ENCODE assay signal across 28 cellular contexts in the genomic region with DNA sequence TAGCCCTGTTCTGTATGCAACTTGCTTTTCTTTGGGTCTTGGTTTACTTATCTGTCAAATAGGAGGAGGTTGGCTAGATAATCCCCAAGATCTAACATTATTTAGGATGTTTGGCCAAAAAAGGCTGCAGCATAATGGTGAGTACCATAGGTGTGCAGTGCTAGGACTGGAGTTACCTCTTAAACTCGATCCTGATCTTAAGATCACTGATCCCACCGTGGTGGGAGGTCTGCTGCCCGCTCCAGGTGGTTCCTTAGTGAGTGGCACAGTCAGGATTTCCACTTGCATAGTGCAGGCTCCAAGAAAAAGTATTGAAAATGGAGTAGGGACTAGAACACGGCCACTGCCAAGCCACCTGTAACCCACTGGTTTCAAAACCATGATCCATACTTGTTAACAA.
"Had no signal": no experiment of that assay in that cellular context is flagged by ENCODE, and none has a peak within 500 bp of the region (broad histone marks: within the 10 kb centered on the region; RNA-seq: fewer than 3 reads in every experiment).

No MANE protein-coding gene starts in this region.

- H3K27ac Mint-ChIP-seq: stimulated activated memory B cell treated with anti-CD40 and anti-IgM and Interleukin-4, amounts not matched to agents 10 μg/mL and 1 μg/mL and 100 μg/mL, for 72 hours; stimulated activated naive B cell treated with anti-CD40 and anti-IgM and Interleukin-4, amounts not matched to agents 10 μg/mL and 1 μg/mL and 100 μg/mL, for 72 hours; stimulated activated naive CD8-positive, alpha-beta T cell treated with anti-CD3 and anti-CD28 coated beads, Interleukin-15, amount 100 ng/mL, for 72 hours; stimulated activated naive CD8-positive, alpha-beta T cell treated with anti-CD3 and anti-CD28 coated beads, Interleukin-15, Interleukin-2, amounts not matched to agents 100 ng/mL and 50 ng/mL, for 24 hours; type B pancreatic cell had no signal

- H3K4me1 ChIP-seq: uterus had no signal

- H3K36me3 ChIP-seq: thyroid gland, uterus had no signal

- H3K4me3 ChIP-seq: stomach, suprapubic skin, testis, thoracic aorta, thyroid gland, tibial artery, tibial nerve, transverse colon, upper lobe of left lung, upper lobe of right lung, uterus, vagina had no signal

- H3K4me3 Mint-ChIP-seq: stimulated activated memory B cell treated with anti-CD40 and anti-IgM and Interleukin-4, amounts not matched to agents 10 μg/mL and 1 μg/mL and 100 μg/mL, for 72 hours; stimulated activated naive B cell treated with anti-CD40 and anti-IgM and Interleukin-4, amounts not matched to agents 10 μg/mL and 1 μg/mL and 100 μg/mL, for 72 hours; stimulated activated naive CD8-positive, alpha-beta T cell treated with anti-CD3 and anti-CD28 coated beads, Interleukin-15, amount 100 ng/mL, for 72 hours; stimulated activated naive CD8-positive, alpha-beta T cell treated with anti-CD3 and anti-CD28 coated beads, Interleukin-15, Interleukin-2, amounts not matched to agents 100 ng/mL and 50 ng/mL, for 24 hours; type B pancreatic cell had no signal

- H3K27me3 Mint-ChIP-seq: stimulated activated memory B cell treated with anti-CD40 and anti-IgM and Interleukin-4, amounts not matched to agents 10 μg/mL and 1 μg/mL and 100 μg/mL, for 72 hours; stimulated activated naive B cell treated with anti-CD40 and anti-IgM and Interleukin-4, amounts not matched to agents 10 μg/mL and 1 μg/mL and 100 μg/mL, for 72 hours; stimulated activated naive CD8-positive, alpha-beta T cell treated with anti-CD3 and anti-CD28 coated beads, Interleukin-15, Interleukin-2, amounts not matched to agents 100 ng/mL and 50 ng/mL, for 24 hours; type B pancreatic cell had no signal

- H3K9me3 Mint-ChIP-seq: stimulated activated memory B cell treated with anti-CD40 and anti-IgM and Interleukin-4, amounts not matched to agents 10 μg/mL and 1 μg/mL and 100 μg/mL, for 72 hours; stimulated activated naive B cell treated with anti-CD40 and anti-IgM and Interleukin-4, amounts not matched to agents 10 μg/mL and 1 μg/mL and 100 μg/mL, for 72 hours; stimulated activated naive CD8-positive, alpha-beta T cell treated with anti-CD3 and anti-CD28 coated beads, Interleukin-15, amount 100 ng/mL, for 72 hours; stimulated activated naive CD8-positive, alpha-beta T cell treated with anti-CD3 and anti-CD28 coated beads, Interleukin-15, Interleukin-2, amounts not matched to agents 100 ng/mL and 50 ng/mL, for 24 hours; type B pancreatic cell had no signal

- DNase-seq: stimulated activated CD4-positive, alpha-beta T cell treated with anti-CD3 and anti-CD28 coated beads, Interleukin-2, amount 100 ng/mL, for 48 hours; stimulated activated CD4-positive, alpha-beta T cell treated with anti-CD3 and anti-CD28 coated beads, Interleukin-4, amount 100 ng/mL, for 1 hour; stimulated activated CD4-positive, alpha-beta T cell treated with anti-CD3 and anti-CD28 coated beads, Interleukin-4, amount 100 ng/mL, for 24 hours; stimulated activated CD4-positive, alpha-beta T cell treated with anti-CD3 and anti-CD28 coated beads, Interleukin-4, amount 100 ng/mL, for 4 hours; stimulated activated CD8-positive, alpha-beta memory T cell treated with anti-CD3 and anti-CD28 coated beads, Interleukin-4, amount 100 ng/mL, for 48 hours; stimulated activated naive B cell treated with anti-CD40 and anti-IgM and Interleukin-4, amounts not matched to agents 10 μg/mL and 1 μg/mL and 100 μg/mL, for 72 hours; stimulated activated naive CD4-positive, alpha-beta T cell; stimulated activated naive CD4-positive, alpha-beta T cell treated with Interleukin-2 at 50 U/mL for 16 hours; stimulated activated naive CD8-positive, alpha-beta T cell treated with anti-CD3 and anti-CD28 coated beads, Interleukin-15, amount 100 ng/mL, for 72 hours; stimulated activated naive CD8-positive, alpha-beta T cell treated with anti-CD3 and anti-CD28 coated beads, Interleukin-15, Interleukin-2, amounts not matched to agents 100 U/mL and 50 U/mL, for 24 hours; stomach; substantia nigra; testis; thyroid gland; tibial artery; transverse colon; trophoblast cell; upper lobe of left lung; upper lobe of right lung; uterus had no signal

- H3K27ac ChIP-seq: stomach, suprapubic skin, testis, thoracic aorta, tibial artery, tibial nerve, transverse colon, uterus, vagina had no signal

- H3K27me3 ChIP-seq: stomach, suprapubic skin, testis, thyroid gland, tibial artery, tibial nerve, transverse colon, upper lobe of left lung, upper lobe of right lung, uterus, vagina had no signal

- FAIRE-seq: urothelium cell line had no signal

- H3K9me3 ChIP-seq: stomach, suprapubic skin, testis, thoracic aorta, thyroid gland, tibial artery, tibial nerve, transverse colon, upper lobe of left lung, upper lobe of right lung, uterus, vagina had no signal

- ATAC-seq: stimulated activated memory B cell treated with anti-CD40 and anti-IgM and Interleukin-4, amounts not matched to agents 10 μg/mL and 1 μg/mL and 100 μg/mL, for 72 hours; stimulated activated naive B cell treated with anti-CD40 and anti-IgM and Interleukin-4, amounts not matched to agents 10 μg/mL and 1 μg/mL and 100 μg/mL, for 72 hours; stimulated activated naive CD8-positive, alpha-beta T cell treated with anti-CD3 and anti-CD28 coated beads, Interleukin-15, amount 100 ng/mL, for 72 hours; stimulated activated naive CD8-positive, alpha-beta T cell treated with anti-CD3 and anti-CD28 coated beads, Interleukin-15, Interleukin-2, amounts not matched to agents 100 U/mL and 50 U/mL, for 24 hours; upper lobe of right lung had no signal
